In genomic region chr1:68623700-68624099, GRCh38 we compare ENCODE assay signal across 26 cellular contexts.
A peak's percentile ranks its signal among the peaks of the same experiment; 100 is the strongest.
DNase-seq lines count a peak whose midpoint lies in the region; ATAC-seq and TF ChIP-seq lines count a peak whose summit lies in the region.
"Had no signal": no experiment of that assay in that cellular context is flagged by ENCODE, and none has a peak within 500 bp of the region (broad histone marks: within the 10 kb centered on the region; RNA-seq: fewer than 3 reads in every experiment).

No MANE protein-coding gene starts in this region.

- H3K4me1 ChIP-seq in SK-N-SH (ENCODE audit: control insufficient read depth in 1 of 2, insufficient read depth in 2 of 2, low read depth in 1 of 2, low read length in 1 of 2) (no peaks in the 10 kb centered on the region), left ventricle myocardium inferior (peaks cover 18% of the 10 kb centered on the region)
- H3K4me1 ChIP-seq: testis, uterus had no signal

- no peak for ATAC-seq in SK-N-SH treated with all-trans-retinoic acid at 6 μM for 48 hours
- no peak for ATAC-seq in GM21360 (IDR thresholded peaks at IDR 0.05; ENCODE audit: unreplicated experiment)

- H3K36me3 ChIP-seq in SK-N-SH (replicated peaks in 1 of 2; ENCODE audit: control insufficient read depth in 1 of 2, insufficient read depth in 2 of 2, low read length in 1 of 2) (no peaks in the 10 kb centered on the region), left ventricle myocardium inferior (no peaks in the 10 kb centered on the region)
- H3K36me3 ChIP-seq: uterus had no signal

- no peak overlapping the region for H3K4me3 ChIP-seq in SK-N-SH (ENCODE audit: low read depth in 2 of 2, low read length in 1 of 2)
- H3K4me3 ChIP-seq in cardiac fibroblast (replicated peaks in 1 of 2; ENCODE audit: low read depth in 2 of 2, low read length in 2 of 2), result no peak overlapping the region
- no peak overlapping the region for H3K4me3 ChIP-seq in left ventricle myocardium inferior
- H3K4me3 ChIP-seq: testis, uterus had no signal

- intact Hi-C loops in left ventricle myocardium inferior (cut with micrococcal nuclease), result no loop called here

- TF ChIP-seq RAD21 in SK-N-SH (IDR thresholded peaks at IDR 0.05; ENCODE audit: low read length), result no peak

- DNase-seq in SK-N-SH (no peak), cardiac fibroblast (ENCODE audit: low read depth in 2 of 2) (peak; percentile 1 to 34), left ventricle myocardium inferior (peak; percentile 47), dedifferentiated amniotic fluid mesenchymal stem cell (ENCODE audit: extremely low spot score) (no peak)
- no peak for DNase-seq in stimulated activated naive CD4-positive, alpha-beta T cell treated with Interleukin-2 at 50 U/mL for 16 hours (lab: John Stamatoyannopoulos, UW)
- DNase-seq in stimulated activated CD8-positive, alpha-beta memory T cell treated with anti-CD3 and anti-CD28 coated beads, Interleukin-4, amount 100 ng/mL, for 48 hours, result no peak
- DNase-seq: activated CD4-positive, alpha-beta T cell treated with anti-CD3 and anti-CD28 coated beads for 4 hours; activated effector memory CD4-positive, alpha-beta T cell treated with anti-CD3 and anti-CD28 coated beads, Interleukin-2, amount 50 U/mL, for 16 hours; activated naive CD8-positive, alpha-beta T cell treated with anti-CD3 and anti-CD28 coated beads for 36 hours; activated T-cell treated with anti-CD3 and anti-CD28 coated beads, Interleukin-2, amount 50 U/mL, for 1 hour; aorta; CD8-positive, alpha-beta memory T cell; DMS79; GF-D8; H7; head of caudate nucleus; mesenchymal stem cell; NCI-H1417; NCI-H2029 treated with DMSO at 0.1 percent for 48 hours; NCI-H345; NCI-H82; stimulated activated naive CD4-positive, alpha-beta T cell; testis; uterus had no signal

- CTCF ChIA-PET in SK-N-SH (lab: Yijun Ruan, JAX), result no interaction called here

- no peaks in the 10 kb centered on the region for H3K9me2 ChIP-seq in SK-N-SH

- no peak for TF ChIP-seq CTCF in SK-N-SH (IDR thresholded peaks at IDR 0.05)
- no peak for TF ChIP-seq CTCF in cardiac fibroblast (IDR thresholded peaks at IDR 0.05; ENCODE audit: low read depth, low read length)
- no peak for TF ChIP-seq CTCF in left ventricle myocardium inferior (IDR thresholded peaks at IDR 0.05; ENCODE audit: borderline replicate concordance)

- H2AFZ ChIP-seq in SK-N-SH (ENCODE audit: low read depth), result 0 out of 2 replicates have a peak overlapping the region, but pooled peaks have one; percentile 35

- 46% methylated on average over 2 of the region's 2 CpGs for WGBS in SK-N-SH (ENCODE audit: low lambda C conversion rate)

- H3K27ac ChIP-seq in SK-N-SH (ENCODE audit: low read depth in 2 of 2, low read length in 1 of 2) (no peak overlapping the region), left ventricle myocardium inferior (replicated peaks) (peak overlapping the region; percentile 82)
- H3K27ac ChIP-seq: testis, uterus had no signal

- TF ChIP-seq EP300 in SK-N-SH (IDR thresholded peaks at IDR 0.05; ENCODE audit: borderline replicate concordance in 1 of 2, low read depth in 1 of 2, low read length in 1 of 2), result no peak

- H3K4me2 ChIP-seq in SK-N-SH, result no peak overlapping the region

- no peaks in the 10 kb centered on the region for H3K79me2 ChIP-seq in SK-N-SH (ENCODE audit: insufficient read depth)

- H3K27me3 ChIP-seq in SK-N-SH (ENCODE audit: insufficient read depth), result no peaks in the 10 kb centered on the region
- H3K27me3 ChIP-seq in left ventricle myocardium inferior (ENCODE audit: low read depth), result no peaks in the 10 kb centered on the region
- H3K27me3 ChIP-seq: testis, uterus had no signal

- no peaks in the 10 kb centered on the region for H4K20me1 ChIP-seq in SK-N-SH (ENCODE audit: insufficient read depth)

- no peaks in the 10 kb centered on the region for H3F3A ChIP-seq in SK-N-SH (replicated peaks; ENCODE audit: insufficient read depth)

- H3K9me3 ChIP-seq in SK-N-SH (no peaks in the 10 kb centered on the region), left ventricle myocardium inferior (replicated peaks) (peaks cover 39% of the 10 kb centered on the region)
- H3K9me3 ChIP-seq: testis, uterus had no signal

- no peak overlapping the region for H3K9ac ChIP-seq in SK-N-SH

- POLR2A ChIA-PET in SK-N-SH (lab: Yijun Ruan, JAX), result no interaction called here

TF ChIP-seq in SK-N-SH, 30 proteins besides CTCF, POLR2A, EP300 and RAD21:
- TF ChIP-seq FOXM1 (IDR thresholded peaks at IDR 0.05; ENCODE audit: low read depth) (no peak), RFX5 (IDR thresholded peaks at IDR 0.05; ENCODE audit: low read length) (no peak), MAX (IDR thresholded peaks at IDR 0.05; ENCODE audit: low read depth) (no peak), CHD2 (IDR thresholded peaks at IDR 0.05; ENCODE audit: low read length, partially characterized antibody) (no peak), FOSL2 (IDR thresholded peaks at IDR 0.05; ENCODE audit: borderline replicate concordance, low read depth) (no peak), RCOR1 (IDR thresholded peaks at IDR 0.05; ENCODE audit: low read length) (no peak), TAF1 (IDR thresholded peaks at IDR 0.05; ENCODE audit: borderline replicate concordance, low read depth, low read length) (no peak), SMC3 (IDR thresholded peaks at IDR 0.05; ENCODE audit: low read depth, low read length) (no peak), PBX3 (IDR thresholded peaks at IDR 0.05) (no peak), YY1 (IDR thresholded peaks at IDR 0.05; ENCODE audit: low read depth) (no peak), SIN3A (IDR thresholded peaks at IDR 0.05; ENCODE audit: borderline replicate concordance, low read depth, low read length) (no peak), GATA2 (CRISPR knock-in tag; IDR thresholded peaks at IDR 0.05) (no peak), USF1 (IDR thresholded peaks at IDR 0.05; ENCODE audit: borderline replicate concordance, low read depth) (no peak), RXRA (IDR thresholded peaks at IDR 0.05; ENCODE audit: borderline replicate concordance, low read depth) (no peak)

TF ChIP-seq in SK-N-SH treated with all-trans-retinoic acid at 6 μM for 48 hours, 23 proteins besides CTCF, POLR2A, EP300 and RAD21:
- no peak for TF ChIP-seq ZNF565 (CRISPR knock-in tag; conservative IDR thresholded peaks at IDR 0.05; ENCODE audit: low read depth)
- no peak for TF ChIP-seq SNAI2 (CRISPR knock-in tag; IDR thresholded peaks at IDR 0.05)
- no peak for TF ChIP-seq ESRRG (CRISPR knock-in tag; IDR thresholded peaks at IDR 0.05)
- TF ChIP-seq ZC3H10 (CRISPR knock-in tag; IDR thresholded peaks at IDR 0.05), result no peak
- no peak for TF ChIP-seq TCF4 (CRISPR knock-in tag; IDR thresholded peaks at IDR 0.05; ENCODE audit: borderline replicate concordance)
- TF ChIP-seq PPARA (CRISPR knock-in tag; IDR thresholded peaks at IDR 0.05; ENCODE audit: borderline replicate concordance), result no peak
- TF ChIP-seq ZNF8 (CRISPR knock-in tag; IDR thresholded peaks at IDR 0.05), result no peak
- TF ChIP-seq TSHZ2 (CRISPR knock-in tag; IDR thresholded peaks at IDR 0.05), result no peak
- TF ChIP-seq OSR1 (CRISPR knock-in tag; IDR thresholded peaks at IDR 0.05), result no peak
- no peak for TF ChIP-seq CSRNP3 (CRISPR knock-in tag; IDR thresholded peaks at IDR 0.05)
- TF ChIP-seq TOX (CRISPR knock-in tag; IDR thresholded peaks at IDR 0.05; ENCODE audit: borderline replicate concordance), result no peak
- TF ChIP-seq ZNF70 (CRISPR knock-in tag; IDR thresholded peaks at IDR 0.05), result no peak

Comparison
In these comparisons a context has a peak if more than half of its experiments do, and no peak if none do; other contexts are left out.
1. DNase-seq: peak in cardiac fibroblast (2 of 2) and left ventricle myocardium inferior (single experiment); none in SK-N-SH (single experiment), dedifferentiated amniotic fluid mesenchymal stem cell (single experiment), stimulated activated naive CD4-positive, alpha-beta T cell treated with Interleukin-2 at 50 U/mL for 16 hours (single experiment) and stimulated activated CD8-positive, alpha-beta memory T cell treated with anti-CD3 and anti-CD28 coated beads, Interleukin-4, amount 100 ng/mL, for 48 hours (single experiment).